In genomic region chr11:798093-798713, GRCh38 we compare ENCODE assay signal across 1 cellular context.
TF ChIP-seq lines count a peak whose summit lies in the region.

SLC25A22 (minus strand) TSS chr11:798281; CDS start chr11:795006, 3,275 bp downstream.

TF ChIP-seq in HepG2, 621 proteins besides CTCF, POLR2A, EP300 and RAD21 (continued from another document and continues in another):
- TF ChIP-seq MTF2 (CRISPR knock-in tag; IDR thresholded peaks at IDR 0.05; ENCODE audit: borderline replicate concordance) (no peak), XRCC5 (optimal IDR thresholded peaks at IDR 0.05; ENCODE audit: low read length) (peak; percentile 13), FOXM1 (CRISPR knock-in tag; IDR thresholded peaks at IDR 0.05) (no peak), PAX8 (CRISPR knock-in tag; IDR thresholded peaks at IDR 0.05; ENCODE audit: borderline replicate concordance) (no peak), ZNF7 (CRISPR knock-in tag; IDR thresholded peaks at IDR 0.05) (no peak), BRD4 (CRISPR knock-in tag; IDR thresholded peaks at IDR 0.05) (0 out of 2 replicates have a peak, but pooled peaks have one; percentile 4), SALL1 (CRISPR knock-in tag; IDR thresholded peaks at IDR 0.05) (no peak; the same call in 1 of the 2 replicates), KDM2A (CRISPR knock-in tag; IDR thresholded peaks at IDR 0.05; ENCODE audit: borderline replicate concordance, low read depth) (peak; percentile 53), ZNF816 (CRISPR knock-in tag; IDR thresholded peaks at IDR 0.05; ENCODE audit: borderline replicate concordance) (no peak), ZSCAN9 (CRISPR knock-in tag; IDR thresholded peaks at IDR 0.05; ENCODE audit: borderline replicate concordance) (no peak), ZNF484 (CRISPR knock-in tag; IDR thresholded peaks at IDR 0.05; ENCODE audit: borderline replicate concordance, low read depth) (no peak), IKZF5 (CRISPR knock-in tag; IDR thresholded peaks at IDR 0.05) (no peak), MXD4 (CRISPR knock-in tag; IDR thresholded peaks at IDR 0.05) (no peak), SNAPC4 (CRISPR knock-in tag; IDR thresholded peaks at IDR 0.05) (no peak), NR2F2 (IDR thresholded peaks at IDR 0.05; ENCODE audit: borderline replicate concordance, low read depth) (no peak), BRCA1 (CRISPR knock-in tag; IDR thresholded peaks at IDR 0.05) (no peak), KLF13 (CRISPR knock-in tag; IDR thresholded peaks at IDR 0.05) (no peak), HOXD1 (CRISPR knock-in tag; IDR thresholded peaks at IDR 0.05) (no peak), ZNF10 (CRISPR knock-in tag; IDR thresholded peaks at IDR 0.05; ENCODE audit: borderline replicate concordance, low read depth) (no peak), ZNF646 (CRISPR knock-in tag; IDR thresholded peaks at IDR 0.05) (no peak), FUBP1 (CRISPR knock-in tag; IDR thresholded peaks at IDR 0.05; ENCODE audit: borderline replicate concordance) (no peak), TFDP2 (CRISPR knock-in tag; IDR thresholded peaks at IDR 0.05) (no peak; the same call in 1 of the 2 replicates), MNT (IDR thresholded peaks at IDR 0.05) (no peak), GABPB1 (CRISPR knock-in tag; IDR thresholded peaks at IDR 0.05) (0 out of 2 replicates have a peak, but pooled peaks have one; percentile 9), HNRNPUL1 (IDR thresholded peaks at IDR 0.05; ENCODE audit: low read depth, low read length) (no peak), THAP9 (CRISPR knock-in tag; IDR thresholded peaks at IDR 0.05; ENCODE audit: borderline replicate concordance) (0 out of 2 replicates have a peak, but pooled peaks have one; percentile 2), KLF6 (CRISPR knock-in tag; IDR thresholded peaks at IDR 0.05) (no peak), XBP1 (CRISPR knock-in tag; IDR thresholded peaks at IDR 0.05) (no peak)
